ENCODE assay signal across 14 cellular contexts in genomic region chr18:28204154-28204553, GRCh38. TPM values are rescaled to one million over a fixed set of nuclear protein-coding genes. Genes with fewer than 3 reads are reported as not detected.
DNase-seq lines count a peak whose midpoint lies in the region; ATAC-seq and TF ChIP-seq lines count a peak whose summit lies in the region.
"Had no signal": no experiment of that assay in that cellular context is flagged by ENCODE, and none has a peak within 500 bp of the region (broad histone marks: within the 10 kb centered on the region; RNA-seq: fewer than 3 reads in every experiment).

No MANE protein-coding gene starts in this region.

- no peaks in the 10 kb centered on the region for H3K27me3 Mint-ChIP-seq in MCF 10A (ENCODE audit: insufficient read depth, unreplicated experiment)
- H3K27me3 Mint-ChIP-seq: activated B cell treated with CpG ODN at 0.5 μM for 24 hours, progenitor cell of endocrine pancreas had no signal

- no peak for ATAC-seq in GM21723 (IDR thresholded peaks at IDR 0.05; ENCODE audit: unreplicated experiment)
- ATAC-seq in HG03354 (IDR thresholded peaks at IDR 0.05; ENCODE audit: poor library complexity, severe bottlenecking, unreplicated experiment): no peak

- H3K4me1 Mint-ChIP-seq in MCF 10A (ENCODE audit: insufficient read depth, unreplicated experiment): peaks cover 15% of the 10 kb centered on the region
- H3K4me1 Mint-ChIP-seq: activated B cell treated with CpG ODN at 0.5 μM for 24 hours had no signal

- POLR2A ChIA-PET in MCF 10A (lab: Yijun Ruan, JAX): no interaction called here

- no peaks in the 10 kb centered on the region for H3K9me3 Mint-ChIP-seq in MCF 10A (ENCODE audit: unreplicated experiment)

- H3K36me3 Mint-ChIP-seq in MCF 10A (ENCODE audit: insufficient read depth, unreplicated experiment): no peaks in the 10 kb centered on the region

- H3K4me1 ChIP-seq in breast epithelium: no peaks in the 10 kb centered on the region
- H3K4me1 ChIP-seq: suprapubic skin had no signal

- H3K9me3 ChIP-seq in breast epithelium: no peaks in the 10 kb centered on the region
- H3K9me3 ChIP-seq: suprapubic skin had no signal

- H3K36me3 ChIP-seq in breast epithelium: no peaks in the 10 kb centered on the region
- H3K36me3 ChIP-seq: suprapubic skin had no signal

- BruUV-seq in MCF 10A (replicated peaks; lab: Mats Ljungman, UMichigan): no TSS peak

- CTCF ChIA-PET in MCF 10A (lab: Yijun Ruan, JAX): no interaction called here

- no peak overlapping the region for H3K27ac ChIP-seq in breast epithelium
- H3K27ac ChIP-seq: 22Rv1, suprapubic skin had no signal

- H3K4me3 Mint-ChIP-seq in MCF 10A (ENCODE audit: unreplicated experiment): no peak overlapping the region
- H3K4me3 Mint-ChIP-seq: activated B cell treated with CpG ODN at 0.5 μM for 24 hours had no signal

- DNase-seq in MCF 10A (ENCODE audit: unreplicated experiment) (peak; percentile 55), breast epithelium (ENCODE audit: low spot score in 2 of 2) (no peak), amniotic epithelial cell (ENCODE audit: low read depth) (peak; percentile 92), foreskin melanocyte (peak; percentile 6), GM13976 (ENCODE audit: low spot score) (no peak), NCI-H128 (lab: John Stamatoyannopoulos, UW; ENCODE audit: unreplicated experiment) (no peak)
- DNase-seq: activated B cell treated with CpG ODN at 0.5 μM for 24 hours, head of caudate nucleus, NCI-H510A treated with DMSO at 0.1 percent for 48 hours had no signal

- in situ Hi-C loops in GM13976 (cut with MboI; ENCODE audit: low sequenced_read_pairs, unreplicated experiment): no loop called here

- no peak for TF ChIP-seq POLR2A in breast epithelium (IDR thresholded peaks at IDR 0.05)

- no peak for TF ChIP-seq CTCF in MCF 10A (IDR thresholded peaks at IDR 0.05; ENCODE audit: unreplicated experiment)
- TF ChIP-seq CTCF in breast epithelium (IDR thresholded peaks at IDR 0.05): no peak
- no peak for TF ChIP-seq CTCF in GM13976 (IDR thresholded peaks at IDR 0.05; ENCODE audit: borderline replicate concordance, control extremely low read depth, extremely low read depth, insufficient read depth, missing control alignments)

- peak overlapping the region; percentile 46 for H3K27ac Mint-ChIP-seq in MCF 10A (ENCODE audit: low read depth, unreplicated experiment)
- H3K27ac Mint-ChIP-seq: activated B cell treated with CpG ODN at 0.5 μM for 24 hours, progenitor cell of endocrine pancreas had no signal

- H3K27me3 ChIP-seq in breast epithelium: no peaks in the 10 kb centered on the region
- H3K27me3 ChIP-seq: suprapubic skin had no signal

- no peak overlapping the region for H3K4me3 ChIP-seq in breast epithelium
- H3K4me3 ChIP-seq: suprapubic skin had no signal

- intact Hi-C loops in MCF 10A (cut with micrococcal nuclease) (no loop called here), breast epithelium (cut with DNase I; ENCODE audit: low total_unique reads) (no loop called here)

RNA-seq across cellular contexts. Expression of gene CDH2, which starts 27.2 kb away (rescaled TPM):
- total RNA-seq in MCF 10A (2022): 14.6 and 15.1 TPM in 2 replicates
- 1 to 10 TPM in 1 of 3 donors, under 1 TPM in 2; 0.16 to 1.8 (median 0.33) TPM for total RNA-seq in breast epithelium
- total RNA-seq: activated B cell treated with CpG ODN at 0.5 μM for 24 hours had no signal

Comparison
In these comparisons a context has a peak if more than half of its experiments do, and no peak if none do; other contexts are left out.
1. DNase-seq: peak in MCF 10A (single experiment), amniotic epithelial cell (single experiment) and foreskin melanocyte (single experiment); none in breast epithelium (0 of 2), GM13976 (single experiment) and NCI-H128 (single experiment).